10 cellular contexts compared by ENCODE assay signal in the genomic region with DNA sequence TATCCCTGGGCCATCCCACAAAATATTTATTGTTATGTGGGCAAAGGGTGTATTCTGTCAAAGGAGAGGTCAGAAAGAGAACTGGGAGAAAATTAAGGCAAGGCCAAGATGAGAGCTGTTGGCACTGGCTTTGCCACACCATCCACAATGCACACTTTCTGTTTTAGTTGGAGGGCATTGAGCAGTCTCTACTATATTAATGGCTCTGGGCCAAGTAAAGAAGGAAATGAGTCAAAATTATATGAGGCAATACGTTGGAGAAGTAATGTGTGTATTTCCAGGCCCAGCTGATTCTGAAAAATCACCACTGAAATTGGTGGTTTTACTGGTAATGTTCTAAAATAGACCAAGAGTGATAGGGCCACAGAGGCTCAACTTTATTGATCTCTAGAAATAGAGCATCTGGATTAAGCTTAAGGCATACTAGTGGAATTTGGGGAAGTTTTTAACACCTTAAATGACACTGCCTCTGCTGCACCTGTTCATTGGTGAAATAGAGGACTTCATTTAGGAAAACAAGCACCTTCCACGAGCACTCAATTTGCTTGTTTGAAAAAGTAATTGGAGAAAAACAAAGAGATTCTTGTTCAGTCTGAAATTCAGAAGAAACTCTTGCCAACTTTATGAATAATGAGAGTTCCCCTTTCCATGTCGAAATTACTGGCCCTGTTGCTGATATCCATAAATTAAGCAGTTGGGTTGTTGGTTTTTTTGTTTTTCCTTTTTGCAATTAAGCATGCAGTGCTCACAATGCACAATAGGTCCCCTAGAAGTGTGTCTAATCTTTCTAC.
DNase-seq lines count a peak whose midpoint lies in the region; ATAC-seq, FAIRE-seq and TF ChIP-seq lines count a peak whose summit lies in the region.
"Had no signal": no experiment of that assay in that cellular context is flagged by ENCODE, and none has a peak within 500 bp of the region (broad histone marks: within the 10 kb centered on the region; RNA-seq: fewer than 3 reads in every experiment).

No MANE protein-coding gene starts in this region.

- peaks cover 0 to 11% (median 2%) of the 10 kb centered on the region in 6 donors for H3K9me3 Mint-ChIP-seq in immature natural killer cell

- H3K56ac ChIP-seq in H1 (replicated peaks; ENCODE audit: insufficient read length, low read depth, low read length), result no peak overlapping the region

- H3K23ac ChIP-seq in H1 (ENCODE audit: insufficient read length), result no peak overlapping the region

- ATAC-seq in Right ventricle myocardium superior (ENCODE audit: poor library complexity), result peak; percentile 74
- peak; percentile 91 for ATAC-seq in thoracic aorta (ENCODE audit: insufficient number of reproducible peaks, low FRiP score, low read depth)
- ATAC-seq: Panc1 had no signal

- H2AFZ ChIP-seq in H1 (ENCODE audit: low read length), result 0 out of 2 replicates have a peak overlapping the region, but pooled peaks have one; percentile 7

- H3K36me3 Mint-ChIP-seq in immature natural killer cell, result peaks cover 0 to 3% (median 0%) of the 10 kb centered on the region in 3 donors

- no peak overlapping the region for H3K4ac ChIP-seq in H1 (replicated peaks; ENCODE audit: insufficient read length, low read depth, low read length)

- H3K4me1 Mint-ChIP-seq in immature natural killer cell, result peaks cover 12 to 31% of the 10 kb centered on the region in 2 donors

- no peak for TF ChIP-seq CTCF in H1 (IDR thresholded peaks at IDR 0.05; ENCODE audit: control extremely low read depth in 1 of 3, insufficient read depth in 1 of 3, low read depth in 1 of 3, low read length in 3 of 3)
- no peak for TF ChIP-seq CTCF in thoracic aorta (IDR thresholded peaks at IDR 0.05)

- no peak for FAIRE-seq in H1 (lab: Jason Lieb, UNC)

- no peak overlapping the region for H3K14ac ChIP-seq in H1 (ENCODE audit: insufficient read length)

- H3K9ac ChIP-seq in H1 (replicated peaks in 1 of 4; ENCODE audit: extremely low read depth in 1 of 4, low read depth in 3 of 4, low read length in 3 of 4), result no peak overlapping the region

- no peaks in the 10 kb centered on the region for H4K20me1 ChIP-seq in H1 (replicated peaks in 1 of 2; ENCODE audit: control insufficient read depth in 1 of 2, insufficient read depth in 2 of 2, low read length in 2 of 2)

- H4K8ac ChIP-seq in H1 (ENCODE audit: extremely low read depth, insufficient read depth, low read length), result no peak overlapping the region

- H2BK15ac ChIP-seq in H1 (ENCODE audit: low read length), result no peak overlapping the region

- H3K4me3 Mint-ChIP-seq in immature natural killer cell, result no peak overlapping the region

- H3K27ac ChIP-seq in H1 (ENCODE audit: low read depth, low read length), result no peak overlapping the region
- H3K27ac ChIP-seq in thoracic aorta, result peak overlapping the region; percentile 43 to 66
- H3K27ac ChIP-seq: C4-2B had no signal

- WGBS in H1 (ENCODE audit: extremely low coverage in 1 of 2, insufficient coverage in 1 of 2, insufficient read length in 1 of 2, insufficient replicate concordance in 2 of 2, low coverage in 1 of 2, low lambda C conversion rate in 2 of 2, missing lambda C conversion rate in 1 of 2), 2 experiments, result 95% methylated on average over 3 of the region's 3 CpGs; no CpG with 5 or more reads in 1 of the 2 experiments

- TF ChIP-seq RAD21 in H1 (IDR thresholded peaks at IDR 0.05 in 1 of 2, conservative IDR thresholded peaks at IDR 0.05 in 1 of 2; ENCODE audit: low read depth in 2 of 2, low read length in 2 of 2), result no peak

- no peaks in the 10 kb centered on the region for H3K27me3 ChIP-seq in H1 (replicated peaks in 1 of 4; ENCODE audit: control insufficient read depth in 3 of 4, extremely low read depth in 1 of 4, insufficient read depth in 3 of 4, low read length in 3 of 4)
- no peaks in the 10 kb centered on the region for H3K27me3 ChIP-seq in thoracic aorta (replicated peaks; ENCODE audit: insufficient read depth)

- no peaks in the 10 kb centered on the region for H3K36me3 ChIP-seq in H1 (ENCODE audit: control insufficient read depth in 2 of 4, insufficient read depth in 4 of 4, low read length in 3 of 4)
- no peaks in the 10 kb centered on the region for H3K36me3 ChIP-seq in thoracic aorta

- CTCF ChIA-PET in H1 (lab: Charles Lee; ENCODE audit: partially characterized antibody), result interaction anchor here (0.6 to 1.0 kb wide), 2 partner anchors 106 to 378 kb away, joined by 3 to 4 read pairs; no protein-coding TSS in a partner anchor

- DNase-seq in Right ventricle myocardium superior (no peak), cardiac septum (ENCODE audit: low spot score) (no peak), NCI-H1105 treated with DMSO at 0.1 percent for 48 hours (lab: John Stamatoyannopoulos, UW) (peak; percentile 99), H1 (ENCODE audit: low read depth in 1 of 2, low spot score in 2 of 2) (no peak), thoracic aorta (ENCODE audit: low spot score) (no peak), inferior parietal cortex (ENCODE audit: extremely low spot score) (no peak), hypothalamus (lab: John Stamatoyannopoulos, UW) (no peak), immature natural killer cell (no peak)

- no peak overlapping the region for H2AK5ac ChIP-seq in H1 (ENCODE audit: low read depth, low read length)

- no peaks in the 10 kb centered on the region for H3K23me2 ChIP-seq in H1 (ENCODE audit: low read depth, low read length)

- POLR2A ChIA-PET in H1 (lab: Charles Lee; ENCODE audit: partially characterized antibody), result no interaction called here

- no peak overlapping the region for H2BK120ac ChIP-seq in H1 (replicated peaks; ENCODE audit: low read depth, low read length)

- no peak for TF ChIP-seq POLR2A in H1 (IDR thresholded peaks at IDR 0.05; ENCODE audit: control extremely low read depth in 1 of 2, low read depth in 2 of 2, low read length in 2 of 2)

- no peak overlapping the region for H2BK20ac ChIP-seq in H1 (ENCODE audit: low read length)

- no peak overlapping the region for H3K27ac Mint-ChIP-seq in immature natural killer cell

- no peak overlapping the region for H2BK5ac ChIP-seq in H1 (ENCODE audit: low read depth, low read length)

- no peaks in the 10 kb centered on the region for H3K79me2 ChIP-seq in H1 (ENCODE audit: control insufficient read depth in 1 of 2, insufficient read depth in 2 of 2, low read length in 2 of 2)

- H3K79me1 ChIP-seq in H1 (ENCODE audit: low read depth, low read length), result no peaks in the 10 kb centered on the region

- H3K18ac ChIP-seq in H1 (ENCODE audit: extremely low read depth, low read length), result no peak overlapping the region

- no peak overlapping the region for H4K5ac ChIP-seq in H1 (ENCODE audit: insufficient read length, low read depth, low read length)

- no peak for TF ChIP-seq EP300 in H1 (IDR thresholded peaks at IDR 0.05; ENCODE audit: borderline replicate concordance in 1 of 2, low read depth in 2 of 2, low read length in 2 of 2)

- H3K4me2 ChIP-seq in H1 (ENCODE audit: insufficient read depth in 1 of 2, low read depth in 2 of 2, low read length in 2 of 2), result no peak overlapping the region

- H3K4me3 ChIP-seq in H1 (ENCODE audit: extremely low read depth in 1 of 4, insufficient read depth in 2 of 4, low read depth in 3 of 4, low read length in 4 of 4), result no peak overlapping the region
- no peak overlapping the region for H3K4me3 ChIP-seq in thoracic aorta

- intact Hi-C loops in Right ventricle myocardium superior (cut with DNase I), result no loop called here
- intact Hi-C loops in cardiac septum (cut with DNase I), result no loop called here

- no peaks in the 10 kb centered on the region for H3K27me3 Mint-ChIP-seq in immature natural killer cell (ENCODE audit: low read depth in 3 of 3)

- no peak overlapping the region for H4K91ac ChIP-seq in H1 (replicated peaks; ENCODE audit: insufficient read length, low read length)

- H3K9me3 ChIP-seq in H1 (ENCODE audit: insufficient read depth in 2 of 2, low read depth in 1 of 2, low read length in 1 of 2) (no peaks in the 10 kb centered on the region), thoracic aorta (no peaks in the 10 kb centered on the region)

- no peak overlapping the region for H2BK12ac ChIP-seq in H1 (ENCODE audit: low read depth, low read length)

- H3K4me1 ChIP-seq in H1 (replicated peaks in 1 of 4; ENCODE audit: control insufficient read depth in 3 of 4, insufficient read depth in 4 of 4, low read length in 3 of 4) (peaks cover 0 to 3% (median 0%) of the 10 kb centered on the region in 4 experiments; a peak in 1 of 7 replicates), thoracic aorta (ENCODE audit: control insufficient read depth in 1 of 2, low read depth in 2 of 2) (peaks cover 20 to 36% of the 10 kb centered on the region in 2 donors)

TF ChIP-seq in H1, 55 proteins besides CTCF, POLR2A, EP300 and RAD21:
- TF ChIP-seq RNF2 (IDR thresholded peaks at IDR 0.05; ENCODE audit: borderline replicate concordance, low read depth, low read length, missing control alignments, poor library complexity, severe bottlenecking) (no peak), RFX5 (IDR thresholded peaks at IDR 0.05; ENCODE audit: borderline replicate concordance, low read depth, low read length) (no peak)
- TF ChIP-seq, protein P1, sequence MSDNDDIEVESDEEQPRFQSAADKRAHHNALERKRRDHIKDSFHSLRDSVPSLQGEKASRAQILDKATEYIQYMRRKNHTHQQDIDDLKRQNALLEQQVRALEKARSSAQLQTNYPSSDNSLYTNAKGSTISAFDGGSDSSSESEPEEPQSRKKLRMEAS (IDR thresholded peaks at IDR 0.05), result no peak
